In genomic region chr4:130293692-130294091, GRCh38 we compare ENCODE assay signal across 9 cellular contexts.
"Had no signal": no experiment of that assay in that cellular context is flagged by ENCODE, and none has a peak within 500 bp of the region (broad histone marks: within the 10 kb centered on the region; RNA-seq: fewer than 3 reads in every experiment).

No MANE protein-coding gene starts in this region.

- FAIRE-seq: H54, HTR-8/SVneo, K562 had no signal

- H3K4me3 ChIP-seq: K562 had no signal

- DNase-seq: GOT3, H9, HCEC 1CT, HFFc6, IMR-90, KG1 had no signal

- ATAC-seq: K562 had no signal
